ENCODE assay signal across 19 cellular contexts in genomic region chr2:97660044-97660774, GRCh38. TPM values are rescaled to one million over a fixed set of nuclear protein-coding genes. Genes with fewer than 3 reads are reported as not detected.
DNase-seq lines count a peak whose midpoint lies in the region; ATAC-seq and TF ChIP-seq lines count a peak whose summit lies in the region.
"Had no signal": no experiment of that assay in that cellular context is flagged by ENCODE, and none has a peak within 500 bp of the region (broad histone marks: within the 10 kb centered on the region; RNA-seq: fewer than 3 reads in every experiment).

No MANE protein-coding gene starts in this region.

- H4K20me1 ChIP-seq in BLaER1 treated with 17β-estradiol and CSF1 and Interleukin-3, amounts not matched to agents 10 nM and 100 nM, result peaks cover 0 to 55% (median 26%) of the 10 kb centered on the region in 11 experiments; a peak in 14 of 22 replicates

- no peak for ATAC-seq in activated T-helper 17 cell treated with anti-CD3 and anti-CD28 coated beads, Interleukin-2, amount 50 U/mL, for 72 hours (replicated peaks)
- no peak for ATAC-seq in memory B cell (ENCODE audit: low read depth)
- no peak for ATAC-seq in GM19035 (IDR thresholded peaks at IDR 0.05; ENCODE audit: unreplicated experiment)
- ATAC-seq: naive thymus-derived CD8-positive, alpha-beta T cell had no signal

- no peak overlapping the region for H3K4me3 ChIP-seq in BLaER1 treated with 17β-estradiol and CSF1 and Interleukin-3, amounts not matched to agents 10 nM and 100 nM
- no peak overlapping the region for H3K4me3 ChIP-seq in Caco-2 (ENCODE audit: low read depth, low read length)
- H3K4me3 ChIP-seq: skin epidermis, thoracic aorta had no signal

- CTCF ChIA-PET in Caco-2 (lab: Charles Lee), result interaction anchor here (0.5 to 1.5 kb wide), 2 partner anchors 70 to 79 kb away, joined by 3 read pairs; no protein-coding TSS in a partner anchor

- POLR2A ChIA-PET in Caco-2 (lab: Charles Lee), result no interaction called here

- H3K9me3 ChIP-seq in BLaER1 treated with 17β-estradiol and CSF1 and Interleukin-3, amounts not matched to agents 10 nM and 100 nM (replicated peaks in 1 of 11), result peaks cover 0 to under 1% (median 0%) of the 10 kb centered on the region in 11 experiments; a peak in 1 of 22 replicates
- no peaks in the 10 kb centered on the region for H3K9me3 ChIP-seq in Caco-2
- H3K9me3 ChIP-seq: thoracic aorta had no signal

- no peak for TF ChIP-seq CTCF in Caco-2 (IDR thresholded peaks at IDR 0.05; ENCODE audit: insufficient read depth in 1 of 2, low read depth in 1 of 2, low read length in 1 of 2, severe bottlenecking in 1 of 2, unreplicated experiment in 1 of 2)

- H3K4me1 Mint-ChIP-seq in activated T-helper 17 cell treated with anti-CD3 and anti-CD28 coated beads, Interleukin-2, amount 50 U/mL, for 72 hours, result peaks cover 12% of the 10 kb centered on the region
- H3K4me1 Mint-ChIP-seq in memory B cell, result peaks cover 20% of the 10 kb centered on the region
- H3K4me1 Mint-ChIP-seq in Caco-2 (ENCODE audit: low read depth, unreplicated experiment), result peaks cover 11% of the 10 kb centered on the region
- peaks cover 31 to 38% of the 10 kb centered on the region in 2 donors for H3K4me1 Mint-ChIP-seq in immature natural killer cell

- H3K27ac ChIP-seq in BLaER1 treated with 17β-estradiol and CSF1 and Interleukin-3, amounts not matched to agents 10 nM and 100 nM, result peak overlapping the region in 3 of 11 experiments; percentile 35 to 96 (median 93); a peak in 4 of 22 replicates
- H3K27ac ChIP-seq: thoracic aorta had no signal

- H3K4me1 ChIP-seq in BLaER1 treated with 17β-estradiol and CSF1 and Interleukin-3, amounts not matched to agents 10 nM and 100 nM, result peaks cover 31 to 49% (median 37%) of the 10 kb centered on the region in 10 experiments
- H3K4me1 ChIP-seq in Caco-2, result peaks cover 6% of the 10 kb centered on the region

- peaks cover 44 to 67% (median 59%) of the 10 kb centered on the region in 11 experiments for H3K36me3 ChIP-seq in BLaER1 treated with 17β-estradiol and CSF1 and Interleukin-3, amounts not matched to agents 10 nM and 100 nM
- peaks cover 2% of the 10 kb centered on the region for H3K36me3 ChIP-seq in Caco-2 (ENCODE audit: control insufficient read depth, insufficient read depth, low read length)

- peak overlapping the region in 6 of 11 experiments; percentile 91 to 99 (median 98); a peak in 11 of 22 replicates for H3K4me2 ChIP-seq in BLaER1 treated with 17β-estradiol and CSF1 and Interleukin-3, amounts not matched to agents 10 nM and 100 nM

- intact Hi-C loops in Caco-2 (cut with micrococcal nuclease; ENCODE audit: unreplicated experiment), result no loop called here

- H3K36me3 Mint-ChIP-seq in activated T-helper 17 cell treated with anti-CD3 and anti-CD28 coated beads, Interleukin-2, amount 50 U/mL, for 72 hours (ENCODE audit: low read depth), result peaks cover 87% of the 10 kb centered on the region
- H3K36me3 Mint-ChIP-seq in memory B cell (peaks cover 12% of the 10 kb centered on the region), Caco-2 (ENCODE audit: insufficient read depth, unreplicated experiment) (peaks cover 49% of the 10 kb centered on the region), immature natural killer cell (peaks cover 0 to 7% (median 3%) of the 10 kb centered on the region in 3 donors)

- no peaks in the 10 kb centered on the region for H3K27me3 ChIP-seq in BLaER1 treated with 17β-estradiol and CSF1 and Interleukin-3, amounts not matched to agents 10 nM and 100 nM
- H3K27me3 ChIP-seq in Caco-2 (replicated peaks; ENCODE audit: control insufficient read depth, insufficient read depth, low read length), result no peaks in the 10 kb centered on the region

- peak; percentile 52 to 63 for DNase-seq in Kasumi-1 (lab: John Stamatoyannopoulos, UW)
- no peak for DNase-seq in memory B cell (ENCODE audit: low spot score in 2 of 2)
- DNase-seq in Caco-2, result no peak
- no peak for DNase-seq in immature natural killer cell
- DNase-seq in activated CD8-positive, alpha-beta memory T cell treated with anti-CD3 and anti-CD28 coated beads for 24 hours, result no peak
- DNase-seq: amniotic stem cell; cerebellar nuclear complex; COR-L47; mammary epithelial cell; naive thymus-derived CD8-positive, alpha-beta T cell; NCI-H2081 treated with DMSO at 0.1 percent for 48 hours; NCI-H526 treated with DMSO at 0.1 percent for 48 hours; stimulated activated CD8-positive, alpha-beta memory T cell treated with anti-CD3 and anti-CD28 coated beads, Interleukin-4, amount 100 ng/mL, for 48 hours had no signal

- BruUV-seq in Caco-2 (replicated peaks; lab: Mats Ljungman, UMichigan), result no TSS peak

- H3K9ac ChIP-seq in BLaER1 treated with 17β-estradiol and CSF1 and Interleukin-3, amounts not matched to agents 10 nM and 100 nM, result peak overlapping the region in 4 of 11 experiments; percentile 9 to 93 (median 33); a peak in 7 of 22 replicates

- H3K9me3 Mint-ChIP-seq in activated T-helper 17 cell treated with anti-CD3 and anti-CD28 coated beads, Interleukin-2, amount 50 U/mL, for 72 hours, result no peaks in the 10 kb centered on the region
- H3K9me3 Mint-ChIP-seq in memory B cell, result no peaks in the 10 kb centered on the region
- H3K9me3 Mint-ChIP-seq in Caco-2 (ENCODE audit: unreplicated experiment), result no peaks in the 10 kb centered on the region
- H3K9me3 Mint-ChIP-seq in immature natural killer cell, result peaks cover 0 to 1% (median 0%) of the 10 kb centered on the region in 6 donors
- H3K9me3 Mint-ChIP-seq: naive thymus-derived CD8-positive, alpha-beta T cell had no signal

- peak overlapping the region; percentile 17 for H3K27ac Mint-ChIP-seq in activated T-helper 17 cell treated with anti-CD3 and anti-CD28 coated beads, Interleukin-2, amount 50 U/mL, for 72 hours
- H3K27ac Mint-ChIP-seq in memory B cell, result peak overlapping the region; percentile 29
- H3K27ac Mint-ChIP-seq in Caco-2 (ENCODE audit: unreplicated experiment), result no peak overlapping the region
- H3K27ac Mint-ChIP-seq in immature natural killer cell, result no peak overlapping the region

- H3K27me3 Mint-ChIP-seq in activated T-helper 17 cell treated with anti-CD3 and anti-CD28 coated beads, Interleukin-2, amount 50 U/mL, for 72 hours, result no peaks in the 10 kb centered on the region
- no peaks in the 10 kb centered on the region for H3K27me3 Mint-ChIP-seq in memory B cell
- no peaks in the 10 kb centered on the region for H3K27me3 Mint-ChIP-seq in Caco-2 (ENCODE audit: insufficient read depth, unreplicated experiment)
- peaks cover 0 to 7% (median 5%) of the 10 kb centered on the region in 3 donors for H3K27me3 Mint-ChIP-seq in immature natural killer cell (ENCODE audit: low read depth in 3 of 3)
- H3K27me3 Mint-ChIP-seq: naive thymus-derived CD8-positive, alpha-beta T cell had no signal

- no peak overlapping the region for H3K4me3 Mint-ChIP-seq in activated T-helper 17 cell treated with anti-CD3 and anti-CD28 coated beads, Interleukin-2, amount 50 U/mL, for 72 hours
- H3K4me3 Mint-ChIP-seq in memory B cell (no peak overlapping the region), Caco-2 (ENCODE audit: unreplicated experiment) (no peak overlapping the region), immature natural killer cell (no peak overlapping the region)

RNA-seq across cellular contexts. Expression of gene ACTR1B, which starts 3.6 kb away (rescaled TPM):
- 100 to 1,000 TPM in 1 of 2 donors, 10 to 100 TPM in 1; 68.7 to 148 TPM for total RNA-seq in activated T-helper 17 cell treated with anti-CD3 and anti-CD28 coated beads, Interleukin-2, amount 50 U/mL, for 72 hours
- 41.1 and 42.3 TPM in 2 replicates for total RNA-seq in Caco-2 (2022)
- polyA plus RNA-seq in immature natural killer cell, result 10 to 100 TPM; 15.3 to 19.3 (median 17.3) TPM

RNA-seq across cellular contexts. Expression of gene C2orf92, which starts 9.3 kb away (rescaled TPM):
- 10 to 100 TPM; 12.0 to 51.2 TPM for total RNA-seq in activated T-helper 17 cell treated with anti-CD3 and anti-CD28 coated beads, Interleukin-2, amount 50 U/mL, for 72 hours
- total RNA-seq in Caco-2 (2022), result 9.4 and 10.2 TPM in 2 replicates
- polyA plus RNA-seq in immature natural killer cell, result under 1 TPM in 1 of 3 donors, not detected in 2; 0.37 TPM

RNA-seq across cellular contexts. Expression of gene COX5B, which starts 14.3 kb away (rescaled TPM):
- total RNA-seq in activated T-helper 17 cell treated with anti-CD3 and anti-CD28 coated beads, Interleukin-2, amount 50 U/mL, for 72 hours, result 100 to 1,000 TPM; 218 to 235 TPM
- total RNA-seq in Caco-2 (2022), result 313 TPM in 2 replicates
- polyA plus RNA-seq in immature natural killer cell, result 100 to 1,000 TPM; 326 to 501 (median 349) TPM

RNA-seq across cellular contexts. Expression of gene ZAP70, which starts 53.2 kb away (rescaled TPM):
- 100 to 1,000 TPM; 176 to 233 TPM for total RNA-seq in activated T-helper 17 cell treated with anti-CD3 and anti-CD28 coated beads, Interleukin-2, amount 50 U/mL, for 72 hours
- total RNA-seq in Caco-2 (2022), result 0.82 and 0.86 TPM in 2 replicates
- 100 to 1,000 TPM; 219 to 329 (median 246) TPM for polyA plus RNA-seq in immature natural killer cell
- total RNA-seq: H1 had no signal

Comparison
In these comparisons a context has a peak if more than half of its experiments do, and no peak if none do; other contexts are left out.
1. DNase-seq: peak in Kasumi-1 (2 of 2); none in memory B cell (0 of 2), Caco-2 (0 of 2), immature natural killer cell (0 of 3) and activated CD8-positive, alpha-beta memory T cell treated with anti-CD3 and anti-CD28 coated beads for 24 hours (single experiment).
2. H3K27ac Mint-ChIP-seq: peak in activated T-helper 17 cell treated with anti-CD3 and anti-CD28 coated beads, Interleukin-2, amount 50 U/mL, for 72 hours (single experiment) and memory B cell (single experiment); none in Caco-2 (single experiment) and immature natural killer cell (0 of 6).